In the genomic region with DNA sequence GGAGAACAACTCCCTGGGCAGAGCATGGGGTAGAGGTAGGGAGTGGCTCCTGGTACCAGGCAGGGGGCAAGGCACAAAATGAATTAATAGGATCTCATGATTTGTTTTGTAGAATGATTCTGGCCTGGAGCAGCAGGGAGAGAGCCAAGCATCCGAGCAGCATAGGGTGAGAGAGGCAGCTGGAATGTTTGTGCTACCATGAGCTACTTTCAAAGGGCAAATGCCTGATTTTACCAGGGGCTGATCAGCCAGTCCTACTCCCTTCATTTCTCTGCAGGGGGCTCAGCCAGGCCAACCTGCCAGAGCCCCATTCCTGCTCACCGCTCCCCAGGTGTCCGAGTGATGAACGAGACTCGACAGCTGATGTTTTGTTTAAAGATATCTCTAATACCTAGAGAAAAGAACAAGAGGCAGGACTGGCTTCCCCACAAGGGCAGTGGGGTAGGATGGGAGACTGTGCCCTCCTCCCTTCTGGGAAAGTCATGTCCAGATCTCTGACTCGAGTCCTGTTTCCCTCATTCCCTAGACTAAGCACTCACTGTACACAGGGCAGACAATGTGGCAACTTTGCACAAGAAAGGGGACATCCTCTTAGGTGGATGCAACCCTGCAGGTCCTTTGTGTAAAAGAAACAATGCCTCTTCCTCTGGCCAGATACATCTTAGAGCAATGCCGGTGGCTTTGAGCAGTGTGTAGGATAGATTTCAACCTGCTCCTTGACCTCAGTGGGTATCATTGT, we compare ENCODE assay signal across 1 cellular context.
TF ChIP-seq lines count a peak whose summit lies in the region.

No MANE protein-coding gene starts in this region.

TF ChIP-seq in GM12891, 5 proteins besides CTCF, POLR2A, EP300 and RAD21:
- TF ChIP-seq POU2F2 (IDR thresholded peaks at IDR 0.05; ENCODE audit: low read depth, low read length) (no peak), PAX5 (IDR thresholded peaks at IDR 0.05; ENCODE audit: insufficient read depth, low read length, severe bottlenecking) (no peak), SPI1 (IDR thresholded peaks at IDR 0.05; ENCODE audit: low read depth, low read length) (no peak), POLR2AphosphoS5 (IDR thresholded peaks at IDR 0.05; ENCODE audit: low read depth, low read length) (no peak), TAF1 (IDR thresholded peaks at IDR 0.05; ENCODE audit: low read depth, low read length) (no peak)
TF ChIP-seq in GM12891: peak in this region for 0.
